ENCODE assay signal across 25 cellular contexts in the genomic region with DNA sequence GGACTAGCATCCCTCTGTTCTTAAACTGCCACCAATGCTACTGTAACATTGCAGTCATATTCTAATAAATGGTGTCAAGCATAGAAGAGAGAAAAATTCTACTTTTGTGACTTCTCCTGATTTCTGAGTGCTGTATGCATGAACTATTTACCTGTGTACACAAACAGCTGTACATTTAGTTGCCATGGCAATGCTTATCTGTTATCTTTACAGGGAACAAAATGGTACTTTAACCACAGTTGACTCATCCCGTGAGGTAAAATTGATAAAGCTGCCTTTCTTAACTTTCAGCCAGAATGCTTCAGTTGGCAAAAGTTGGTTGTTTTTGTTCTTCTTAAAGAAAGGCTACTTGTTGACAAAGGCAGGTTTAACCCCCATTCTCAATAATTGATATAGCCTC.
A peak's percentile ranks its signal among the peaks of the same experiment; 100 is the strongest.
DNase-seq lines count a peak whose midpoint lies in the region; ATAC-seq, FAIRE-seq and TF ChIP-seq lines count a peak whose summit lies in the region.
"Had no signal": no experiment of that assay in that cellular context is flagged by ENCODE, and none has a peak within 500 bp of the region (broad histone marks: within the 10 kb centered on the region; RNA-seq: fewer than 3 reads in every experiment).

No MANE protein-coding gene starts in this region.

- WGBS in A549 (ENCODE audit: missing lambda C conversion rate), result 86% methylated on average over 1 of the region's 1 CpG
- WGBS in transverse colon (ENCODE audit: low coverage in 1 of 2), 2 donors, result 71% methylated on average over 1 of the region's 1 CpG; no CpG with 5 or more reads in 1 of the 2 donors

- ATAC-seq in A549, result no peak
- peak; percentile 46 for ATAC-seq in GM19351 (IDR thresholded peaks at IDR 0.05; ENCODE audit: unreplicated experiment)
- ATAC-seq in lower lobe of right lung, result no peak
- ATAC-seq: activated CD4-positive, alpha-beta T cell treated with anti-CD3 and anti-CD28 coated beads for 36 hours; HCT116 had no signal

- FAIRE-seq in A549 (lab: Jason Lieb, UNC) (peak; percentile 83), HTR-8/SVneo (lab: Jason Lieb, UNC) (peak; percentile 59), bronchial epithelial cell (lab: Jason Lieb, UNC) (no peak)
- FAIRE-seq: endometrium, keratinocyte, TTC549 had no signal

- POLR2A ChIA-PET in A549 (lab: Yijun Ruan, JAX), result no interaction called here

- H3K4me2 ChIP-seq in A549, result no peak overlapping the region
- H3K4me2 ChIP-seq: BLaER1 treated with 17β-estradiol and CSF1 and Interleukin-3, amounts not matched to agents 10 nM and 100 nM had no signal

- CTCF ChIA-PET in A549 (lab: Yijun Ruan, JAX), result no interaction called here

- intact Hi-C loops in lower lobe of right lung (cut with DNase I), result no loop called here
- intact Hi-C loops in transverse colon (cut with DNase I; ENCODE audit: low total_unique reads), result no loop called here

- H3K27me3 ChIP-seq in bronchial epithelial cell (ENCODE audit: control insufficient read depth, insufficient read depth, low read length), result no peaks in the 10 kb centered on the region
- H3K27me3 ChIP-seq in lower lobe of right lung (ENCODE audit: low read depth), result no peaks in the 10 kb centered on the region
- no peaks in the 10 kb centered on the region for H3K27me3 ChIP-seq in transverse colon
- H3K27me3 ChIP-seq: BLaER1 treated with 17β-estradiol and CSF1 and Interleukin-3, amounts not matched to agents 10 nM and 100 nM; spleen had no signal

- H3K9me3 ChIP-seq in A549 (no peaks in the 10 kb centered on the region), lower lobe of right lung (no peaks in the 10 kb centered on the region), transverse colon (no peaks in the 10 kb centered on the region)
- H3K9me3 ChIP-seq: BLaER1 treated with 17β-estradiol and CSF1 and Interleukin-3, amounts not matched to agents 10 nM and 100 nM; spleen had no signal

- H3K4me3 ChIP-seq in A549, result no peak overlapping the region
- H3K4me3 ChIP-seq in bronchial epithelial cell (ENCODE audit: low read depth, low read length), result no peak overlapping the region
- H3K4me3 ChIP-seq in lower lobe of right lung, result no peak overlapping the region
- H3K4me3 ChIP-seq in transverse colon, result no peak overlapping the region
- H3K4me3 ChIP-seq: BLaER1 treated with 17β-estradiol and CSF1 and Interleukin-3, amounts not matched to agents 10 nM and 100 nM; coronary artery; lung; spleen had no signal

- TF ChIP-seq RAD21 in A549 (conservative IDR thresholded peaks at IDR 0.05 in 1 of 2, IDR thresholded peaks at IDR 0.05 in 1 of 2), result no peak

- TF ChIP-seq POLR2A in A549 (IDR thresholded peaks at IDR 0.05; ENCODE audit: low read length), result no peak
- TF ChIP-seq POLR2A in transverse colon (IDR thresholded peaks at IDR 0.05), result no peak

- no peak for TF ChIP-seq EP300 in A549 (IDR thresholded peaks at IDR 0.05)
- TF ChIP-seq EP300 in transverse colon (IDR thresholded peaks at IDR 0.05; ENCODE audit: low read depth), result no peak

- in situ Hi-C loops in transverse colon (cut with MboI; ENCODE audit: low pct_ligation_motif_present in 1 of 4, low pct_unique_long_range_greater_than_20kb in 1 of 4, low sequenced_read_pairs in 3 of 4), result no loop called here

- H3K4me1 ChIP-seq in A549 (no peaks in the 10 kb centered on the region), lower lobe of right lung (no peaks in the 10 kb centered on the region), transverse colon (no peaks in the 10 kb centered on the region)
- H3K4me1 ChIP-seq: BLaER1 treated with 17β-estradiol and CSF1 and Interleukin-3, amounts not matched to agents 10 nM and 100 nM; spleen had no signal

- H3K36me3 ChIP-seq in bronchial epithelial cell (ENCODE audit: control insufficient read depth, insufficient read depth, low read length) (no peaks in the 10 kb centered on the region), lower lobe of right lung (no peaks in the 10 kb centered on the region), transverse colon (no peaks in the 10 kb centered on the region)
- H3K36me3 ChIP-seq: BLaER1 treated with 17β-estradiol and CSF1 and Interleukin-3, amounts not matched to agents 10 nM and 100 nM; spleen had no signal

- H3K27ac ChIP-seq in A549, result no peak overlapping the region
- no peak overlapping the region for H3K27ac ChIP-seq in lower lobe of right lung
- H3K27ac ChIP-seq in transverse colon, result no peak overlapping the region
- H3K27ac ChIP-seq: BLaER1 treated with 17β-estradiol and CSF1 and Interleukin-3, amounts not matched to agents 10 nM and 100 nM; coronary artery; spleen had no signal

- no peak for DNase-seq in A549 (ENCODE audit: low read depth in 1 of 2, low spot score in 1 of 2)
- no peak for DNase-seq in HTR-8/SVneo (ENCODE audit: insufficient read length, low spot score)
- peak; percentile 0 for DNase-seq in bronchial epithelial cell (ENCODE audit: low read depth)
- no peak for DNase-seq in lower lobe of right lung
- DNase-seq in transverse colon, result no peak
- DNase-seq in activated T-cell treated with anti-CD3 and anti-CD28 coated beads, Interleukin-2, amount 50 U/mL, for 48 hours, result no peak
- no peak for DNase-seq in effector CD4-positive, alpha-beta T cell
- DNase-seq: ACHN; activated CD4-positive, alpha-beta T cell treated with anti-CD3 and anti-CD28 coated beads for 36 hours; activated naive CD4-positive, alpha-beta T cell treated with anti-CD3 and anti-CD28 coated beads, Interleukin-2, amount 50 U/mL, for 16 hours; hippocampal formation; MV-4-11; NCI-H1694; nucleus accumbens; Right ventricle myocardium superior; spleen; stimulated activated CD4-positive, alpha-beta T cell treated with anti-CD3 and anti-CD28 coated beads, Interleukin-4, amount 100 ng/mL, for 24 hours had no signal

- no peak for TF ChIP-seq CTCF in A549 (IDR thresholded peaks at IDR 0.05)
- TF ChIP-seq CTCF in bronchial epithelial cell (IDR thresholded peaks at IDR 0.05; ENCODE audit: insufficient read depth, low read length, severe bottlenecking), result no peak
- no peak for TF ChIP-seq CTCF in lower lobe of right lung (IDR thresholded peaks at IDR 0.05)
- no peak for TF ChIP-seq CTCF in transverse colon (IDR thresholded peaks at IDR 0.05)

TF ChIP-seq in A549, 52 proteins besides CTCF, POLR2A, EP300 and RAD21:
- TF ChIP-seq GATA3 (IDR thresholded peaks at IDR 0.05; ENCODE audit: borderline replicate concordance), result no peak
- TF ChIP-seq, protein P1, sequence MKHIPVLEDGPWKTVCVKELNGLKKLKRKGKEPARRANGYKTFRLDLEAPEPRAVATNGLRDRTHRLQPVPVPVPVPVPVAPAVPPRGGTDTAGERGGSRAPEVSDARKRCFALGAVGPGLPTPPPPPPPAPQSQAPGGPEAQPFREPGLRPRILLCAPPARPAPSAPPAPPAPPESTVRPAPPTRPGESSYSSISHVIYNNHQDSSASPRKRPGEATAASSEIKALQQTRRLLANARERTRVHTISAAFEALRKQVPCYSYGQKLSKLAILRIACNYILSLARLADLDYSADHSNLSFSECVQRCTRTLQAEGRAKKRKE (CRISPR knock-in tag; IDR thresholded peaks at IDR 0.05; ENCODE audit: low read depth), result no peak
- no peak for TF ChIP-seq TFCP2L1 (CRISPR knock-in tag; IDR thresholded peaks at IDR 0.05)
- no peak for TF ChIP-seq HOXA7 (CRISPR knock-in tag; IDR thresholded peaks at IDR 0.05)
- no peak for TF ChIP-seq ESRRA (IDR thresholded peaks at IDR 0.05; ENCODE audit: borderline replicate concordance, low read length)
- TF ChIP-seq, protein P2, sequence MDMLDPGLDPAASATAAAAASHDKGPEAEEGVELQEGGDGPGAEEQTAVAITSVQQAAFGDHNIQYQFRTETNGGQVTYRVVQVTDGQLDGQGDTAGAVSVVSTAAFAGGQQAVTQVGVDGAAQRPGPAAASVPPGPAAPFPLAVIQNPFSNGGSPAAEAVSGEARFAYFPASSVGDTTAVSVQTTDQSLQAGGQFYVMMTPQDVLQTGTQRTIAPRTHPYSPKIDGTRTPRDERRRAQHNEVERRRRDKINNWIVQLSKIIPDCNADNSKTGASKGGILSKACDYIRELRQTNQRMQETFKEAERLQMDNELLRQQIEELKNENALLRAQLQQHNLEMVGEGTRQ (IDR thresholded peaks at IDR 0.05), result no peak
- no peak for TF ChIP-seq CEBPB (IDR thresholded peaks at IDR 0.05)
- no peak for TF ChIP-seq SREBF2 (IDR thresholded peaks at IDR 0.05)
